Comparison of ENCODE assay signal across 8 cellular contexts in genomic region chr1:150926094-150926741, GRCh38. TPM values are rescaled to one million over a fixed set of nuclear protein-coding genes. Genes with fewer than 3 reads are reported as not detected.
A peak's percentile ranks its signal among the peaks of the same experiment; 100 is the strongest.
DNase-seq lines count a peak whose midpoint lies in the region; ATAC-seq lines count a peak whose summit lies in the region.

TSS of gene SETDB1 (plus strand) at chr1:150926363. CDS start at chr1:150927715, 1,352 bp downstream.

- DNase-seq in NCI-H1092 treated with DMSO at 0.1 percent for 48 hours (lab: John Stamatoyannopoulos, UW) (peak; percentile 99), SKM-1 (lab: John Stamatoyannopoulos, UW; ENCODE audit: unreplicated experiment) (peak; percentile 100), glomerular endothelial cell (ENCODE audit: extremely low read depth, low read depth, low spot score) (peak; percentile 69), occipital lobe (lab: John Stamatoyannopoulos, UW) (peak; percentile 86)
- peak; percentile 92 to 96 for DNase-seq in activated naive CD4-positive, alpha-beta T cell treated with anti-CD3 and anti-CD28 coated beads, Interleukin-2, amount 50 U/mL, for 72 hours (ENCODE audit: low spot score in 2 of 2)

- H3K27ac Mint-ChIP-seq in activated naive CD4-positive, alpha-beta T cell treated with anti-CD3 and anti-CD28 coated beads, Interleukin-2, amount 50 U/mL, for 72 hours, result peak within 1 kb of the TSS; percentile 93 to 95

- ATAC-seq in HG02610 (IDR thresholded peaks at IDR 0.05; ENCODE audit: unreplicated experiment), result peak; percentile 80
- ATAC-seq in activated naive CD4-positive, alpha-beta T cell treated with anti-CD3 and anti-CD28 coated beads, Interleukin-2, amount 50 U/mL, for 72 hours, result peak; percentile 82 to 86

- H3K36me3 Mint-ChIP-seq in activated naive CD4-positive, alpha-beta T cell treated with anti-CD3 and anti-CD28 coated beads, Interleukin-2, amount 50 U/mL, for 72 hours, result peaks cover 29 to 40% of the 10 kb centered on the region in 2 donors

- peaks cover 0 to 4% of the 10 kb centered on the region in 2 donors for H3K9me3 Mint-ChIP-seq in activated naive CD4-positive, alpha-beta T cell treated with anti-CD3 and anti-CD28 coated beads, Interleukin-2, amount 50 U/mL, for 72 hours

- H3K27ac ChIP-seq in temporal lobe (ENCODE audit: low read depth, low read length), result no peak within 1 kb of the TSS

- peak within 1 kb of the TSS; percentile 94 for H3K4me3 ChIP-seq in GM08714 (ENCODE audit: low read length)

RNA-seq across cellular contexts. Expression of gene SETDB1, which starts in this region (rescaled TPM):
- 10 to 100 TPM; 57.4 to 73.6 TPM for total RNA-seq in activated naive CD4-positive, alpha-beta T cell treated with anti-CD3 and anti-CD28 coated beads, Interleukin-2, amount 50 U/mL, for 72 hours
- total RNA-seq in glomerular endothelial cell (23.1 and 29.5 TPM in 2 replicates), occipital lobe (51.5 TPM), temporal lobe (39.8 TPM)
